Comparison of ENCODE assay signal across 10 cellular contexts in the genomic region with DNA sequence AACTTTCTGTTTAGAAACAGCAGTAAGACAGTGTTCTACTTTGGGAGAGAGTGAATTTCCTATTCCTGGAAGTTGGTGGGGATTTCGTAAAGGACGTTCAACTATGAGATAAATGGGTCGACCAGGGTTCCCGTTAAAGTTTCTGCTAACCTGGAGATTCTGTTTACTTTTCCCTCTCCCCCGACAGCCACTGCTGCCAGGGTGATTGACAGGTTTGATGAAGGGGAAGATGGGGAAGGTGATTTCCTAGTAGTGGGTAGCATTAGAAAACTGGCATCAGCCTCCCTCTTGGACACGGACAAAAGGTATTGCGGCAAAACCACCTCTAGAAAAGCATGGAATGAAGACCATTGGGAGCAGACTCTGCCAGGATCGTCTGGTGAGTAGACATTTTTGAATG. TPM values are rescaled to one million over a fixed set of nuclear protein-coding genes. Genes with fewer than 3 reads are reported as not detected.
DNase-seq lines count a peak whose midpoint lies in the region; ATAC-seq and TF ChIP-seq lines count a peak whose summit lies in the region.
"Had no signal": no experiment of that assay in that cellular context is flagged by ENCODE, and none has a peak within 500 bp of the region (broad histone marks: within the 10 kb centered on the region; RNA-seq: fewer than 3 reads in every experiment).

No MANE protein-coding gene starts in this region.

- TF ChIP-seq CTCF in VCaP (conservative IDR thresholded peaks at IDR 0.05) = no peak
- no peak for TF ChIP-seq CTCF in foreskin fibroblast (IDR thresholded peaks at IDR 0.05; ENCODE audit: low read depth, low read length)
- no peak for TF ChIP-seq CTCF in GM10266 (IDR thresholded peaks at IDR 0.05; ENCODE audit: control insufficient read depth, insufficient read depth, low read depth, missing control alignments)

- H3K27me3 ChIP-seq in HAP-1 (ENCODE audit: low read depth) (no peaks in the 10 kb centered on the region), skeletal muscle satellite cell (ENCODE audit: control insufficient read depth, insufficient read depth, low read length) (peaks cover 32% of the 10 kb centered on the region)

- DNase-seq in HAP-1 (ENCODE audit: low spot score in 2 of 2) = no peak
- DNase-seq in foreskin fibroblast = no peak
- DNase-seq in GM10266 (ENCODE audit: extremely low spot score) = no peak
- no peak for DNase-seq in NOMO-1 (lab: John Stamatoyannopoulos, UW; ENCODE audit: unreplicated experiment in 2 of 2)
- DNase-seq: activated gamma-delta T cell had no signal

- H3K9me3 ChIP-seq in HAP-1 (no peaks in the 10 kb centered on the region), skeletal muscle satellite cell (replicated peaks; ENCODE audit: low read length) (no peaks in the 10 kb centered on the region)

- peak overlapping the region; percentile 99 for H3K4me2 ChIP-seq in skeletal muscle satellite cell (ENCODE audit: low read length)

- H3K36me3 ChIP-seq in HAP-1 (replicated peaks) (peaks cover 44% of the 10 kb centered on the region), skeletal muscle satellite cell (ENCODE audit: insufficient read depth, low read length) (peaks cover 30% of the 10 kb centered on the region)

- H3K4me1 ChIP-seq in HAP-1 (peaks cover 16% of the 10 kb centered on the region), skeletal muscle satellite cell (ENCODE audit: control insufficient read depth, insufficient read depth, low read length) (peaks cover 13% of the 10 kb centered on the region)

- in situ Hi-C loops in HAP-1 (cut with MboI; ENCODE audit: low sequenced_read_pairs) = no loop called here

- H3K4me3 ChIP-seq in HAP-1 = peak overlapping the region; percentile 86
- peak overlapping the region; percentile 78 to 91 for H3K4me3 ChIP-seq in foreskin fibroblast (ENCODE audit: low read depth in 1 of 2, low read length in 2 of 2)
- H3K4me3 ChIP-seq in skeletal muscle satellite cell (ENCODE audit: low read length) = peak overlapping the region; percentile 96

- ATAC-seq in GM18502 (IDR thresholded peaks at IDR 0.05; ENCODE audit: poor library complexity, unreplicated experiment) (no peak), HG03457 (IDR thresholded peaks at IDR 0.05; ENCODE audit: unreplicated experiment) (no peak)

- peak overlapping the region; percentile 95 for H3K9ac ChIP-seq in skeletal muscle satellite cell (ENCODE audit: low read depth, low read length)

- peak overlapping the region; percentile 92 for H3K27ac ChIP-seq in VCaP

RNA-seq across cellular contexts. Expression of a gene that starts 1.3 kb away (rescaled TPM):
- 24.2 and 27.4 TPM in 2 replicates for total RNA-seq in skeletal muscle satellite cell (2012; rRNA removed)

RNA-seq across cellular contexts. Expression of a gene that starts 12.8 kb away (rescaled TPM):
- 1.1 TPM in 1 of 2 replicates, not detected in the other for total RNA-seq in skeletal muscle satellite cell (2012; rRNA removed)
- total RNA-seq: sciatic nerve had no signal
